19 cellular contexts compared by ENCODE assay signal in genomic region chr6:89589297-89590074, GRCh38. TPM values are rescaled to one million over a fixed set of nuclear protein-coding genes. Genes with fewer than 3 reads are reported as not detected.
A peak's percentile ranks its signal among the peaks of the same experiment; 100 is the strongest.
DNase-seq lines count a peak whose midpoint lies in the region; ATAC-seq and TF ChIP-seq lines count a peak whose summit lies in the region.
"Had no signal": no experiment of that assay in that cellular context is flagged by ENCODE, and none has a peak within 500 bp of the region (broad histone marks: within the 10 kb centered on the region; RNA-seq: fewer than 3 reads in every experiment).

No MANE protein-coding gene starts in this region.

- no peak for TF ChIP-seq CTCF in HEK293 (tag by site-specific recombination; IDR thresholded peaks at IDR 0.05)
- no peak for TF ChIP-seq CTCF in WTC11 (IDR thresholded peaks at IDR 0.05)

- H3K9me3 Mint-ChIP-seq in WTC11: no peaks in the 10 kb centered on the region
- H3K9me3 Mint-ChIP-seq: CD8-positive, alpha-beta memory T cell had no signal

- POLR2A ChIA-PET in HEK293 (lab: Yijun Ruan, JAX) (interaction anchor here (0.7 kb wide), 1 partner anchor 21 kb away, joined by 6 read pairs; no protein-coding TSS in a partner anchor), WTC11 (lab: Charles Lee) (no interaction called here)

- DNase-seq in D341Med (ENCODE audit: low spot score) (peak; percentile 40), WTC11 (ENCODE audit: low spot score) (peak; percentile 19), islet precursor cell (peak; percentile 76), NCI-H1092 (lab: John Stamatoyannopoulos, UW) (no peak), DMS53 (lab: John Stamatoyannopoulos, UW) (no peak), NCI-H1092 treated with DMSO at 0.1 percent for 48 hours (lab: John Stamatoyannopoulos, UW) (no peak)
- DNase-seq: CD8-positive, alpha-beta memory T cell; GF-D8; IMR-90; Karpas-422; MM.1S; NCI-H1930; NCI-H510A treated with DMSO at 0.1 percent for 48 hours; OCI-M1; SJCRH30 had no signal

- no peaks in the 10 kb centered on the region for H3K27me3 Mint-ChIP-seq in WTC11 (ENCODE audit: low read depth)
- H3K27me3 Mint-ChIP-seq: CD8-positive, alpha-beta memory T cell had no signal

- H3K27ac Mint-ChIP-seq in WTC11: no peak overlapping the region; the same call in 1 of the 2 replicates

- no peak overlapping the region for H3K27ac ChIP-seq in HEK293 (ENCODE audit: extremely low read depth, low read depth, low read length)
- H3K27ac ChIP-seq: A549; BLaER1 treated with 17β-estradiol and CSF1 and Interleukin-3, amounts not matched to agents 10 nM and 100 nM; SJCRH30 had no signal

- peak; percentile 87 for ATAC-seq in WTC11
- ATAC-seq in GM21367 (IDR thresholded peaks at IDR 0.05; ENCODE audit: unreplicated experiment): no peak
- ATAC-seq: A549 had no signal

- H3K4me3 ChIP-seq in HEK293 (ENCODE audit: low read depth, low read length): no peak overlapping the region
- H3K4me3 ChIP-seq: A549; BLaER1 treated with 17β-estradiol and CSF1 and Interleukin-3, amounts not matched to agents 10 nM and 100 nM; SJCRH30 had no signal

- CTCF ChIA-PET in HEK293 (lab: Yijun Ruan, JAX) (interaction anchor here (0.6 kb wide), 2 partner anchors 70 to 120 kb away, joined by 3 to 6 read pairs; no protein-coding TSS in a partner anchor), WTC11 (lab: Charles Lee) (no interaction called here)

- peaks cover 15% of the 10 kb centered on the region for H3K4me1 Mint-ChIP-seq in WTC11
- H3K4me1 Mint-ChIP-seq: CD8-positive, alpha-beta memory T cell had no signal

- no peaks in the 10 kb centered on the region for H3K9me3 ChIP-seq in HEK293 (ENCODE audit: control insufficient read depth, insufficient read depth, low read depth, low read length)
- H3K9me3 ChIP-seq: A549; BLaER1 treated with 17β-estradiol and CSF1 and Interleukin-3, amounts not matched to agents 10 nM and 100 nM; SJCRH30 had no signal

- no peak overlapping the region for H3K4me3 Mint-ChIP-seq in WTC11
- H3K4me3 Mint-ChIP-seq: CD8-positive, alpha-beta memory T cell had no signal

- no peaks in the 10 kb centered on the region for H3K36me3 Mint-ChIP-seq in WTC11

- H3K36me3 ChIP-seq in HEK293 (ENCODE audit: control insufficient read depth in 2 of 2, insufficient read depth in 1 of 2, low read length in 2 of 2): no peaks in the 10 kb centered on the region
- H3K36me3 ChIP-seq: BLaER1 treated with 17β-estradiol and CSF1 and Interleukin-3, amounts not matched to agents 10 nM and 100 nM; SJCRH30 had no signal

- no peaks in the 10 kb centered on the region for H3K4me1 ChIP-seq in HEK293 (ENCODE audit: control insufficient read depth, insufficient read depth, low read length)
- H3K4me1 ChIP-seq: A549; BLaER1 treated with 17β-estradiol and CSF1 and Interleukin-3, amounts not matched to agents 10 nM and 100 nM; SJCRH30 had no signal

TF ChIP-seq in HEK293, 187 proteins besides CTCF, POLR2A, EP300 and RAD21:
- peak; percentile 49; the same call in 1 of the 2 replicates for TF ChIP-seq IKZF3 (tag by site-specific recombination; IDR thresholded peaks at IDR 0.05)
- no peak for TF ChIP-seq ZNF362 (tag by site-specific recombination; IDR thresholded peaks at IDR 0.05)
- TF ChIP-seq ZNF16 (tag by site-specific recombination; IDR thresholded peaks at IDR 0.05; ENCODE audit: low read depth): no peak
- TF ChIP-seq ZNF692 (tag by site-specific recombination; IDR thresholded peaks at IDR 0.05): no peak
- 0 out of 2 replicates have a peak, but pooled peaks have one; percentile 26 for TF ChIP-seq TRIM28 (IDR thresholded peaks at IDR 0.05; ENCODE audit: borderline replicate concordance, low read length)
- TF ChIP-seq ZNF521 (tag by site-specific recombination; IDR thresholded peaks at IDR 0.05): no peak
- TF ChIP-seq ZNF76 (tag by site-specific recombination; IDR thresholded peaks at IDR 0.05; ENCODE audit: borderline replicate concordance, low read depth): no peak

TF ChIP-seq in WTC11, 78 proteins besides CTCF, POLR2A, EP300 and RAD21:
- no peak for TF ChIP-seq GABPB1 (CRISPR knock-in tag; IDR thresholded peaks at IDR 0.05)
- TF ChIP-seq PRRX2 (CRISPR knock-in tag; IDR thresholded peaks at IDR 0.05): 0 out of 2 replicates have a peak, but pooled peaks have one; percentile 15

RNA-seq across cellular contexts. Expression of gene LYRM2, which starts 49.1 kb away (rescaled TPM):
- total RNA-seq in WTC11 (2021): 21.3 to 22.2 TPM (median 21.8 TPM) in 3 replicates

Comparison
In these comparisons a context has a peak if more than half of its experiments do, and no peak if none do; other contexts are left out.
1. DNase-seq: peak in D341Med (single experiment), WTC11 (single experiment) and islet precursor cell (single experiment); none in NCI-H1092 (single experiment), DMS53 (single experiment) and NCI-H1092 treated with DMSO at 0.1 percent for 48 hours (single experiment).